In the genomic region with DNA sequence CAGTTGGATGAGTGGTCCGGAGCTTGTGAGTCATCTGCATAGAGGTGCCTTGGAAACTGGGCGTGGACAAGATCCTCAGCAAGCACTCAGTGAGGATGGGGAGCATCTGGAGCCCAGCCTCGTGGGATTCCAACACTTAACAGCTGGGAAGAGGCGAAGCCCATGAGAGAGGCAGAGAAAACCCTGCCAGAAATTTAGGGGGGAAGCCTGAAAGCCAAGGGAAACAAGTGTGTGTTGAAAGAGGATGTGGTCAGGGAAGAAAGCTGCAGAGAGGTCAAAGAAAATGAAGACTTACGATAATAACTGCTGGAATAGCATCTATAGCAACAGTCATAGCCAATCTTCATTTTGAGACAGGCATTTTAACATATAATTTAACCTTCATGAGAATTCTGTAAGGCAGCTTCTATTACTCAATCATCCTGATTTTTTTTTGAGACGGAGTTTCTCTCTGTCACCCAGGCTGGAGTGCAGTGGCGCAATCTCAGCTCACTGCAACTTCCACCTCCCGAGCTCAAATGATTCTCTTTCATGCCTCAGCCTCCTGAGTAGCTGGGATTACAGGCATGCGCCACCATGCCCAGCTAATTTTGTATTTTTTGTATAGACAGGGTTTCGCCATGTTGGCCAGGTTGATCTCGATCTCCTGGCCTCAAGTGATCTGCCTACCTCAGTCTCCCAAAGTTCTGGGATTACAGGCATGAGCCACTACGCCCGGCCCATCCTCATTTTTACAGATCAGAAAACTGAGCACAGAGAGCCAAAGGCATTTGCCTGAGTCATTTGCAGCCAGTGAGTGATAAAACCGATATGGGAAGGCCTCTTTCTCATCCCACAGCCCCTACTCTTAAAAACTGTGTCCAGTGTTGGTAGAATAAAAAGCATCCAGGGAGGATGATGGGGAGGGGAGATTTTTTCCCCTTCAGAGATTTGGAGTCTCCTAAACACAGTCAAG, we compare ENCODE assay signal across 10 cellular contexts.
DNase-seq lines count a peak whose midpoint lies in the region; ATAC-seq and TF ChIP-seq lines count a peak whose summit lies in the region.
"Had no signal": no experiment of that assay in that cellular context is flagged by ENCODE, and none has a peak within 500 bp of the region (broad histone marks: within the 10 kb centered on the region; RNA-seq: fewer than 3 reads in every experiment).

No MANE protein-coding gene starts in this region.

- H3K27me3 ChIP-seq in HAP-1 (ENCODE audit: low read depth) (no peaks in the 10 kb centered on the region), hepatocyte (no peaks in the 10 kb centered on the region)

- H3K9me2 ChIP-seq in hepatocyte (replicated peaks; ENCODE audit: insufficient read depth): no peaks in the 10 kb centered on the region

- no peak for TF ChIP-seq CTCF in hepatocyte (IDR thresholded peaks at IDR 0.05; ENCODE audit: poor library complexity)

- in situ Hi-C loops in HAP-1 (cut with MboI; ENCODE audit: low sequenced_read_pairs): no loop called here

- H3K27ac ChIP-seq in hepatocyte: no peak overlapping the region

- no peak overlapping the region for H2AFZ ChIP-seq in hepatocyte

- DNase-seq in GF-D8 (lab: John Stamatoyannopoulos, UW) (peak; percentile 46), NOMO-1 treated with dmso at 0.1 percent for 144 hours (lab: John Stamatoyannopoulos, UW; ENCODE audit: unreplicated experiment) (peak; percentile 78), posterior vena cava (ENCODE audit: low spot score) (peak; percentile 81), DMS53 (lab: John Stamatoyannopoulos, UW) (no peak), HAP-1 (ENCODE audit: low spot score in 2 of 2) (no peak), hepatocyte (ENCODE audit: low spot score) (no peak)
- DNase-seq: activated CD8-positive, alpha-beta memory T cell treated with anti-CD3 and anti-CD28 coated beads for 24 hours; nucleus accumbens had no signal

- H3K79me2 ChIP-seq in hepatocyte: no peaks in the 10 kb centered on the region

- H3K36me3 ChIP-seq in HAP-1 (replicated peaks) (no peaks in the 10 kb centered on the region), hepatocyte (replicated peaks; ENCODE audit: insufficient read depth, low read depth) (no peaks in the 10 kb centered on the region)

- ATAC-seq in esophagus mucosa (peak; percentile 34), HG03342 (IDR thresholded peaks at IDR 0.05; ENCODE audit: unreplicated experiment) (no peak)

- H4K20me1 ChIP-seq in hepatocyte (ENCODE audit: insufficient read depth, poor library complexity, severe bottlenecking): no peaks in the 10 kb centered on the region

- no peak overlapping the region for H3K4me2 ChIP-seq in hepatocyte

- H3K4me1 ChIP-seq in HAP-1 (no peaks in the 10 kb centered on the region), hepatocyte (ENCODE audit: insufficient read depth) (no peaks in the 10 kb centered on the region)

- intact Hi-C loops in posterior vena cava (cut with DNase I): loop anchor here in 1 of 2 donors (5.0 kb wide), 1 partner anchor 1199 kb away; no protein-coding TSS in a partner anchor

- no peak overlapping the region for H3K4me3 ChIP-seq in HAP-1
- H3K4me3 ChIP-seq in hepatocyte: no peak overlapping the region

- no peaks in the 10 kb centered on the region for H3K9me3 ChIP-seq in HAP-1
- no peaks in the 10 kb centered on the region for H3K9me3 ChIP-seq in hepatocyte (ENCODE audit: low read depth)

- 78% methylated on average over 14 of the region's 14 CpGs for WGBS in hepatocyte (ENCODE audit: low lambda C conversion rate, missing lambda C conversion rate)

Comparison
In these comparisons a context has a peak if more than half of its experiments do, and no peak if none do; other contexts are left out.
1. DNase-seq: peak in GF-D8 (single experiment), NOMO-1 treated with dmso at 0.1 percent for 144 hours (single experiment) and posterior vena cava (single experiment); none in DMS53 (single experiment), HAP-1 (0 of 2) and hepatocyte (single experiment).